In genomic region chr14:81170104-81170828, GRCh38 we compare ENCODE assay signal across 1 cellular context.
TF ChIP-seq lines count a peak whose summit lies in the region.

No MANE protein-coding gene starts in this region.

TF ChIP-seq in HepG2, 621 proteins besides CTCF, POLR2A, EP300 and RAD21 (continued from another document and continues in another):
- TF ChIP-seq ZSCAN22 (CRISPR knock-in tag; IDR thresholded peaks at IDR 0.05) (no peak), HINFP (CRISPR knock-in tag; IDR thresholded peaks at IDR 0.05; ENCODE audit: low read depth) (no peak; the same call in 1 of the 2 replicates), KMT2A (CRISPR knock-in tag; IDR thresholded peaks at IDR 0.05) (peak; percentile 24; the same call in 1 of the 2 replicates), XRCC5 (optimal IDR thresholded peaks at IDR 0.05; ENCODE audit: low read length) (peak; percentile 72), ZNF570 (CRISPR knock-in tag; IDR thresholded peaks at IDR 0.05; ENCODE audit: borderline replicate concordance) (no peak), FOXC1 (CRISPR knock-in tag; IDR thresholded peaks at IDR 0.05; ENCODE audit: borderline replicate concordance) (peak; percentile 76; the same call in 1 of the 2 replicates), RXRA (CRISPR knock-in tag; IDR thresholded peaks at IDR 0.05) (peak; percentile 17; the same call in 1 of the 2 replicates), NFE2 (CRISPR knock-in tag; IDR thresholded peaks at IDR 0.05) (no peak), ZBTB46 (CRISPR knock-in tag; IDR thresholded peaks at IDR 0.05; ENCODE audit: borderline replicate concordance) (peak; percentile 80; the same call in 1 of the 2 replicates), RBFOX2 (IDR thresholded peaks at IDR 0.05; ENCODE audit: low read depth, low read length) (peak; percentile 71), STAG1 (CRISPR knock-in tag; IDR thresholded peaks at IDR 0.05) (peak; percentile 55), ZSCAN25 (CRISPR knock-in tag; IDR thresholded peaks at IDR 0.05) (no peak), IKZF4 (CRISPR knock-in tag; IDR thresholded peaks at IDR 0.05; ENCODE audit: borderline replicate concordance, low read depth, not compliant biosample characterization) (no peak), GFI1 (CRISPR knock-in tag; IDR thresholded peaks at IDR 0.05; ENCODE audit: borderline replicate concordance) (no peak), ARNT2 (CRISPR knock-in tag; IDR thresholded peaks at IDR 0.05; ENCODE audit: low read depth) (peak; percentile 82), ZNF788 (CRISPR knock-in tag; IDR thresholded peaks at IDR 0.05; ENCODE audit: borderline replicate concordance) (no peak; the same call in 1 of the 2 replicates), ZNF337 (CRISPR knock-in tag; IDR thresholded peaks at IDR 0.05; ENCODE audit: borderline replicate concordance, low read depth) (no peak), ZBTB25 (CRISPR knock-in tag; IDR thresholded peaks at IDR 0.05) (no peak; the same call in 1 of the 2 replicates), ZNF280B (CRISPR knock-in tag; IDR thresholded peaks at IDR 0.05; ENCODE audit: borderline replicate concordance) (peak; percentile 66), NR2F1 (CRISPR knock-in tag; IDR thresholded peaks at IDR 0.05) (peak in 1 of 2 experiments; percentile 17; a peak in 1 of 4 replicates), ZNF710 (CRISPR knock-in tag; IDR thresholded peaks at IDR 0.05; ENCODE audit: borderline replicate concordance) (no peak), ZNF431 (CRISPR knock-in tag; IDR thresholded peaks at IDR 0.05; ENCODE audit: borderline replicate concordance, low read depth) (peak; percentile 55; the same call in 1 of the 2 replicates), ATF7 (IDR thresholded peaks at IDR 0.05) (no peak), ATF7 (CRISPR knock-in tag; IDR thresholded peaks at IDR 0.05) (no peak), ZFY (CRISPR knock-in tag; IDR thresholded peaks at IDR 0.05) (peak; percentile 93), CBX1 (IDR thresholded peaks at IDR 0.05; ENCODE audit: low read depth) (no peak), MED13 (CRISPR knock-in tag; IDR thresholded peaks at IDR 0.05) (no peak), ZMAT3 (CRISPR knock-in tag; conservative IDR thresholded peaks at IDR 0.05) (0 out of 2 replicates have a peak, but pooled peaks have one; percentile 31), NFE2L2 (IDR thresholded peaks at IDR 0.05; ENCODE audit: low read length) (peak; percentile 57; the same call in 1 of the 2 replicates), HNF1A (IDR thresholded peaks at IDR 0.05; ENCODE audit: low read depth) (no peak), HNF1A (CRISPR knock-in tag; IDR thresholded peaks at IDR 0.05; ENCODE audit: borderline replicate concordance) (peak; percentile 57; the same call in 1 of the 2 replicates), ZNF816 (CRISPR knock-in tag; IDR thresholded peaks at IDR 0.05; ENCODE audit: borderline replicate concordance) (no peak), HMGA1 (CRISPR knock-in tag; conservative IDR thresholded peaks at IDR 0.05) (no peak), KDM5B (CRISPR knock-in tag; IDR thresholded peaks at IDR 0.05; ENCODE audit: borderline replicate concordance) (peak; percentile 54; the same call in 1 of the 2 replicates), ZNF597 (CRISPR knock-in tag; IDR thresholded peaks at IDR 0.05) (no peak), PLSCR1 (CRISPR knock-in tag; IDR thresholded peaks at IDR 0.05; ENCODE audit: borderline replicate concordance) (no peak), PATZ1 (CRISPR knock-in tag; IDR thresholded peaks at IDR 0.05) (no peak)
